ENCODE assay signal across 36 cellular contexts in genomic region chr19:5254944-5255343, GRCh38.
"Had no signal": no experiment of that assay in that cellular context is flagged by ENCODE, and none has a peak within 500 bp of the region (broad histone marks: within the 10 kb centered on the region; RNA-seq: fewer than 3 reads in every experiment).

No MANE protein-coding gene starts in this region.

- ATAC-seq: activated CD8-positive, alpha-beta memory T cell treated with anti-CD3 and anti-CD28 coated beads, Interleukin-2, amount 10 ng/mL, durations not matched to agents 7 days and 5 days; activated naive CD4-positive, alpha-beta T cell treated with anti-CD3 and anti-CD28 coated beads, Interleukin-2, amount 50 U/mL, for 72 hours; PC-3 had no signal

- H3K27ac ChIP-seq: adrenal gland, KMS-11, Peyer's patch, SJSA1, VCaP had no signal

- H3K4me3 Mint-ChIP-seq: activated B cell treated with CpG ODN at 0.5 μM for 24 hours; activated CD4-positive, alpha-beta memory T cell treated with anti-CD3 and anti-CD28 coated beads for 36 hours; activated CD8-positive, alpha-beta memory T cell treated with anti-CD3 and anti-CD28 coated beads, Interleukin-2, amount 10 ng/mL, durations not matched to agents 7 days and 5 days; activated naive CD4-positive, alpha-beta T cell treated with anti-CD3 and anti-CD28 coated beads for 36 hours; brain had no signal

- H3K27ac Mint-ChIP-seq: activated B cell treated with CpG ODN at 0.5 μM for 24 hours; activated CD4-positive, alpha-beta memory T cell treated with anti-CD3 and anti-CD28 coated beads for 36 hours; activated CD8-positive, alpha-beta memory T cell treated with anti-CD3 and anti-CD28 coated beads, Interleukin-2, amount 10 ng/mL, durations not matched to agents 7 days and 5 days; activated naive CD4-positive, alpha-beta T cell treated with anti-CD3 and anti-CD28 coated beads for 36 hours; activated naive CD4-positive, alpha-beta T cell treated with anti-CD3 and anti-CD28 coated beads, Interleukin-2, amount 50 U/mL, for 72 hours had no signal

- DNase-seq: activated B cell treated with CpG ODN at 0.5 μM for 24 hours; activated CD4-positive, alpha-beta memory T cell treated with anti-CD3 and anti-CD28 coated beads for 36 hours; activated CD4-positive, alpha-beta T cell treated with anti-CD3 and anti-CD28 coated beads for 4 hours; activated CD4-positive, alpha-beta T cell treated with anti-CD3 and anti-CD28 coated beads, Interleukin-2, amount 50 U/mL, for 1 hour; activated CD4-positive, CD25-positive, alpha-beta regulatory T cell treated with anti-CD3 and anti-CD28 coated beads, Interleukin-2, amount 50 U/mL, for 72 hours; activated CD8-positive, alpha-beta memory T cell treated with anti-CD3 and anti-CD28 coated beads, Interleukin-2, amount 10 ng/mL, durations not matched to agents 7 days and 5 days; activated CD8-positive, alpha-beta memory T cell treated with anti-CD3 and anti-CD28 coated beads, Interleukin-2, amount 50 U/mL, for 48 hours; activated gamma-delta T cell treated with Interleukin-2 at 50 U/mL for 16 hours; activated naive CD4-positive, alpha-beta T cell treated with anti-CD3 and anti-CD28 coated beads for 36 hours; adrenal gland; cerebellar nuclear complex; MM.1S; MV-4-11; NCI-H1092; NCI-H1436 treated with DMSO at 0.1 percent for 48 hours; NCI-H187; NCI-H2029 treated with DMSO at 0.1 percent for 48 hours; NCI-H2107; NCI-H2171; NCI-H510A; NCI-H526; NCI-H748 treated with DMSO at 0.1 percent for 48 hours; NK-92 treated with Interleukin-12 subunit alpha and Interleukin-12 subunit beta, amount 100 ng/mL, for 24 hours; PC-3; Peyer's patch; SHP77 treated with DMSO at 0.1 percent for 48 hours; SW 1271; T-helper 1 cell; T-helper 2 cell; T-helper 9 cell had no signal

- H3K4me2 ChIP-seq: KMS-11 had no signal

- H3K4me3 ChIP-seq: adrenal gland, Peyer's patch, SJSA1 had no signal

- H3K4me1 Mint-ChIP-seq: activated B cell treated with CpG ODN at 0.5 μM for 24 hours; activated CD8-positive, alpha-beta memory T cell treated with anti-CD3 and anti-CD28 coated beads, Interleukin-2, amount 10 ng/mL, durations not matched to agents 7 days and 5 days; brain had no signal

- H3K27me3 Mint-ChIP-seq: activated B cell treated with CpG ODN at 0.5 μM for 24 hours; activated CD4-positive, alpha-beta memory T cell treated with anti-CD3 and anti-CD28 coated beads for 36 hours; activated CD8-positive, alpha-beta memory T cell treated with anti-CD3 and anti-CD28 coated beads, Interleukin-2, amount 10 ng/mL, durations not matched to agents 7 days and 5 days had no signal

- FAIRE-seq: bronchial epithelial cell had no signal

- H3K36me3 Mint-ChIP-seq: activated CD8-positive, alpha-beta memory T cell treated with anti-CD3 and anti-CD28 coated beads, Interleukin-2, amount 10 ng/mL, durations not matched to agents 7 days and 5 days had no signal

- H3K9ac ChIP-seq: KMS-11 had no signal

- H3K4me1 ChIP-seq: adrenal gland, Peyer's patch, SJSA1 had no signal

- H3K27me3 ChIP-seq: adrenal gland, Peyer's patch, SJSA1 had no signal
